In the genomic region with DNA sequence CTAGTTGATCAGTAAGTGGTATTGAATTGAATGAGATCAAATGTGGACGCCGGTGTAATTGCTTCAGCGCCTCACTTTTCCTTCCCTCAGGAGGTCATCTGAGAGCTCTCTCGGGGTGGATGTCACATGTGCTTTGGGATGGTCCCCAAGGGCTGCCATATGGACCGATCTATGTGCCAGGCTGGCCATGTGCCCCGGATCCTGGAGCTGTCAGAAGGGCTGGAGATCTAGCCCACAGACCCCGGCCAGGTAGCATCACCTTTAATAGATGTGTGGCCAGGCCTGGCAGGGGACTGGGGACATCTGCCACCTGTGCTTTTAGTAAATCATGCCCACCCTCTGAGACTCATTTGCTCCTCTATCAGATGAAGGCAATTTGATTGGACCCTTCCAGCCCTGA, we compare ENCODE assay signal across 19 cellular contexts.
"Had no signal": no experiment of that assay in that cellular context is flagged by ENCODE, and none has a peak within 500 bp of the region (broad histone marks: within the 10 kb centered on the region; RNA-seq: fewer than 3 reads in every experiment).

No MANE protein-coding gene starts in this region.

- H3K4me3 ChIP-seq: esophagus squamous epithelium, hepatocyte, left ventricle myocardium inferior, lung, neural progenitor cell, ovary, smooth muscle cell, suprapubic skin, thyroid gland had no signal

- DNase-seq: effector memory CD8-positive, alpha-beta T cell; esophagus squamous epithelium; foreskin fibroblast; kidney; left cardiac atrium; left ventricle myocardium inferior; mesenchymal stem cell; midbrain; ovary; right cardiac atrium; stimulated activated CD4-positive, alpha-beta T cell treated with anti-CD3 and anti-CD28 coated beads, Interleukin-2, amount 100 ng/mL, for 48 hours; stimulated activated naive CD8-positive, alpha-beta T cell treated with anti-CD3 and anti-CD28 coated beads, Interleukin-15, Interleukin-2, amounts not matched to agents 100 U/mL and 50 U/mL, for 24 hours; thyroid gland had no signal

- H3K27me3 ChIP-seq: neural progenitor cell, ovary, thyroid gland had no signal

- H3K4me1 ChIP-seq: esophagus squamous epithelium, left ventricle myocardium inferior, neural progenitor cell, thyroid gland had no signal

- H3K9me3 ChIP-seq: esophagus squamous epithelium, left ventricle myocardium inferior, ovary, suprapubic skin, thyroid gland had no signal

- H3K27ac ChIP-seq: epithelial cell of prostate, esophagus squamous epithelium, hepatocyte, left ventricle myocardium inferior, neural progenitor cell, ovary, suprapubic skin, thyroid gland had no signal

- H3K36me3 ChIP-seq: esophagus squamous epithelium, left ventricle myocardium inferior, neural progenitor cell, ovary, suprapubic skin, thyroid gland had no signal
